In genomic region chr15:63595066-63595465, GRCh38 we compare ENCODE assay signal across 15 cellular contexts. TPM values are rescaled to one million over a fixed set of nuclear protein-coding genes. Genes with fewer than 3 reads are reported as not detected.
DNase-seq lines count a peak whose midpoint lies in the region; ATAC-seq and TF ChIP-seq lines count a peak whose summit lies in the region.
"Had no signal": no experiment of that assay in that cellular context is flagged by ENCODE, and none has a peak within 500 bp of the region (broad histone marks: within the 10 kb centered on the region; RNA-seq: fewer than 3 reads in every experiment).

No MANE protein-coding gene starts in this region.

- H3K4me1 Mint-ChIP-seq in HFFc6 (ENCODE audit: low read depth): peaks cover 28% of the 10 kb centered on the region

- H3K4me3 Mint-ChIP-seq in HFFc6: no peak overlapping the region

- H3K4me3 ChIP-seq in BLaER1 treated with 17β-estradiol and CSF1 and Interleukin-3, amounts not matched to agents 10 nM and 100 nM: no peak overlapping the region
- H3K4me3 ChIP-seq in HCT116 (replicated peaks in 1 of 2; ENCODE audit: low read depth in 1 of 2, low read length in 2 of 2) (no peak overlapping the region), epithelial cell of esophagus (ENCODE audit: low read length) (no peak overlapping the region), neutrophil (ENCODE audit: low read depth in 1 of 2, low read length in 1 of 2) (no peak overlapping the region)
- H3K4me3 ChIP-seq: lung had no signal

- H3K9me2 ChIP-seq in HCT116 (ENCODE audit: insufficient read depth): no peaks in the 10 kb centered on the region

- H3K9ac ChIP-seq in BLaER1 treated with 17β-estradiol and CSF1 and Interleukin-3, amounts not matched to agents 10 nM and 100 nM: no peak overlapping the region
- H3K9ac ChIP-seq in HCT116 (ENCODE audit: low read length): no peak overlapping the region
- H3K9ac ChIP-seq: parathyroid adenoma had no signal

- H3K9me3 Mint-ChIP-seq in HFFc6: no peaks in the 10 kb centered on the region

- no TSS peak for BruUV-seq in HCT116 (replicated peaks; lab: Mats Ljungman, UMichigan)

- POLR2A ChIA-PET in HCT116 (lab: Charles Lee): no interaction called here

- H3K36me3 Mint-ChIP-seq in HFFc6 (ENCODE audit: low read depth): peaks cover 28% of the 10 kb centered on the region

- H3K27ac ChIP-seq in BLaER1 treated with 17β-estradiol and CSF1 and Interleukin-3, amounts not matched to agents 10 nM and 100 nM: no peak overlapping the region
- H3K27ac ChIP-seq in HCT116 (ENCODE audit: low read depth, low read length): no peak overlapping the region
- H3K27ac ChIP-seq in neutrophil: peak overlapping the region; percentile 50
- H3K27ac ChIP-seq: C4-2B, parathyroid adenoma had no signal

- peaks cover 34 to 53% (median 43%) of the 10 kb centered on the region in 10 experiments for H3K4me1 ChIP-seq in BLaER1 treated with 17β-estradiol and CSF1 and Interleukin-3, amounts not matched to agents 10 nM and 100 nM
- H3K4me1 ChIP-seq in HCT116 (ENCODE audit: control insufficient read depth in 1 of 2, insufficient read depth in 2 of 2, low read length in 2 of 2) (peaks cover 9 to 16% of the 10 kb centered on the region in 2 experiments; a peak in 3 of 4 replicates), neutrophil (ENCODE audit: control insufficient read depth in 1 of 2, insufficient read depth in 1 of 2, low read depth in 1 of 2, low read length in 1 of 2) (peaks cover 9 to 10% of the 10 kb centered on the region in 2 experiments)
- H3K4me1 ChIP-seq: parathyroid adenoma had no signal

- TF ChIP-seq CTCF in HCT116 (IDR thresholded peaks at IDR 0.05 in 2 of 3, conservative IDR thresholded peaks at IDR 0.05 in 1 of 3; ENCODE audit: borderline replicate concordance in 1 of 3, insufficient read depth in 1 of 3, low read depth in 2 of 3, low read length in 2 of 3) (no peak), epithelial cell of esophagus (IDR thresholded peaks at IDR 0.05; ENCODE audit: insufficient read depth, low read depth, low read length, missing control alignments) (no peak), neutrophil (IDR thresholded peaks at IDR 0.05) (no peak), HFFc6 (IDR thresholded peaks at IDR 0.05) (no peak)

- peaks cover 0 to 86% (median 45%) of the 10 kb centered on the region in 11 experiments; a peak in 21 of 22 replicates for H4K20me1 ChIP-seq in BLaER1 treated with 17β-estradiol and CSF1 and Interleukin-3, amounts not matched to agents 10 nM and 100 nM
- no peaks in the 10 kb centered on the region for H4K20me1 ChIP-seq in HCT116 (ENCODE audit: insufficient read depth)

- H3K4me2 ChIP-seq in BLaER1 treated with 17β-estradiol and CSF1 and Interleukin-3, amounts not matched to agents 10 nM and 100 nM: peak overlapping the region; percentile 1 to 65 (median 38); a peak in 19 of 22 replicates
- no peak overlapping the region for H3K4me2 ChIP-seq in HCT116 (ENCODE audit: low read length)

- DNase-seq in HCT116 (ENCODE audit: low read depth, low spot score): no peak
- DNase-seq in epithelial cell of esophagus (ENCODE audit: low read depth): peak; percentile 50
- no peak for DNase-seq in NCI-H1048 (lab: John Stamatoyannopoulos, UW)
- DNase-seq in stimulated activated CD4-positive, alpha-beta T cell treated with anti-CD3 and anti-CD28 coated beads, Interleukin-12 subunit alpha, Interleukin-12 subunit beta, amount 100 ng/mL, for 4 hours: no peak
- DNase-seq in HFFc6: no peak
- DNase-seq: activated CD4-positive, alpha-beta T cell treated with anti-CD3 and anti-CD28 coated beads, Interleukin-2, amount 50 U/mL, for 4 hours; NCI-H1092; stimulated activated CD4-positive, alpha-beta T cell treated with anti-CD3 and anti-CD28 coated beads, Interleukin-2, amount 100 ng/mL, for 24 hours had no signal

- no peak overlapping the region for H2AFZ ChIP-seq in HCT116 (ENCODE audit: low read depth, low read length, poor library complexity, severe bottlenecking)
- H2AFZ ChIP-seq: parathyroid adenoma had no signal

- CTCF ChIA-PET in HCT116 (lab: Charles Lee): no interaction called here

- H3K9me3 ChIP-seq in BLaER1 treated with 17β-estradiol and CSF1 and Interleukin-3, amounts not matched to agents 10 nM and 100 nM (replicated peaks in 1 of 11): no peaks in the 10 kb centered on the region
- no peaks in the 10 kb centered on the region for H3K9me3 ChIP-seq in HCT116 (ENCODE audit: control insufficient read depth in 1 of 2, insufficient read depth in 1 of 2, low read depth in 1 of 2, low read length in 2 of 2)
- no peaks in the 10 kb centered on the region for H3K9me3 ChIP-seq in neutrophil

- H3K27ac Mint-ChIP-seq in HFFc6: no peak overlapping the region

- H3K36me3 ChIP-seq in BLaER1 treated with 17β-estradiol and CSF1 and Interleukin-3, amounts not matched to agents 10 nM and 100 nM: peaks cover 42 to 54% (median 52%) of the 10 kb centered on the region in 11 experiments
- H3K36me3 ChIP-seq in HCT116 (ENCODE audit: control insufficient read depth in 1 of 2, insufficient read depth in 2 of 2, low read length in 2 of 2) (peaks cover 17 to 21% of the 10 kb centered on the region in 2 experiments; a peak in 3 of 4 replicates), neutrophil (peaks cover 54% of the 10 kb centered on the region)

- no peak for TF ChIP-seq POLR2A in HCT116 (IDR thresholded peaks at IDR 0.05; ENCODE audit: borderline replicate concordance, extremely low read depth, insufficient read depth, insufficient read length)

- ATAC-seq in HCT116 (no peak), GM21367 (IDR thresholded peaks at IDR 0.05; ENCODE audit: unreplicated experiment) (no peak)
- ATAC-seq: Panc1 had no signal

- TF ChIP-seq RAD21 in HCT116 (IDR thresholded peaks at IDR 0.05; ENCODE audit: low read depth): no peak

- H3K79me2 ChIP-seq in HCT116 (ENCODE audit: insufficient read depth, low read length): no peaks in the 10 kb centered on the region
- H3K79me2 ChIP-seq: parathyroid adenoma had no signal

- no peaks in the 10 kb centered on the region for H3K27me3 ChIP-seq in BLaER1 treated with 17β-estradiol and CSF1 and Interleukin-3, amounts not matched to agents 10 nM and 100 nM
- H3K27me3 ChIP-seq in HCT116 (ENCODE audit: insufficient read depth, low read length): no peaks in the 10 kb centered on the region
- H3K27me3 ChIP-seq in neutrophil: no peaks in the 10 kb centered on the region

- H3K27me3 Mint-ChIP-seq in HFFc6 (ENCODE audit: insufficient read depth): peaks cover 3% of the 10 kb centered on the region; the same call in 1 of the 2 replicates

- intact Hi-C loops in HCT116 (cut with micrococcal nuclease): loop anchor here (5.0 kb wide), 1 partner anchor 308 kb away; no protein-coding TSS in a partner anchor

- RAD21 ChIA-PET in HCT116 (lab: Charles Lee; ENCODE audit: low non-redundant PET in 1 of 2, low total read pairs in 2 of 2, uncharacterized antibody in 2 of 2, unreplicated experiment in 2 of 2): no interaction called here

TF ChIP-seq in HCT116, 20 proteins besides CTCF, POLR2A, EP300 and RAD21:
- no peak for TF ChIP-seq ELF1 (IDR thresholded peaks at IDR 0.05; ENCODE audit: borderline replicate concordance, low read depth)
- 0 out of 2 replicates have a peak, but pooled peaks have one; percentile 9 for TF ChIP-seq JUND (IDR thresholded peaks at IDR 0.05)
- no peak for TF ChIP-seq EGR1 (IDR thresholded peaks at IDR 0.05; ENCODE audit: low read depth)
- TF ChIP-seq REST (IDR thresholded peaks at IDR 0.05; ENCODE audit: low read depth): no peak
- no peak for TF ChIP-seq EZH2 (IDR thresholded peaks at IDR 0.05)
- TF ChIP-seq ZNF274 (IDR thresholded peaks at IDR 0.05; ENCODE audit: low read depth, low read length): no peak

RNA-seq across cellular contexts. Expression of gene FBXL22, which starts 2.1 kb away (rescaled TPM):
- total RNA-seq in HCT116 (2021; ENCODE audit: unreplicated experiment): 0.49 TPM
- polyA plus RNA-seq in HCT116 (2012): 0.10 and 0.17 TPM in 2 replicates
- total RNA-seq in HFFc6 (2021; fragmentation: NEBNext Ultra II Directional; extraction: Animal tissue kit (Norgen Biotek cat#: 25700)): under 1 TPM; 0.20 to 0.57 (median 0.29) TPM
